Comparison of ENCODE assay signal across 1 cellular context in genomic region chr1:109782514-109782913, GRCh38.
TF ChIP-seq lines count a peak whose summit lies in the region.

No MANE protein-coding gene starts in this region.

TF ChIP-seq in IMR-90, 13 proteins besides CTCF, POLR2A, EP300 and RAD21 (continued from another document):
- TF ChIP-seq ELK1 (IDR thresholded peaks at IDR 0.05; ENCODE audit: borderline replicate concordance, low read depth, low read length) = no peak
